13 cellular contexts compared by ENCODE assay signal in genomic region chr10:35129185-35129674, GRCh38. TPM values are rescaled to one million over a fixed set of nuclear protein-coding genes. Genes with fewer than 3 reads are reported as not detected.
DNase-seq lines count a peak whose midpoint lies in the region; ATAC-seq, FAIRE-seq and TF ChIP-seq lines count a peak whose summit lies in the region.
"Had no signal": no experiment of that assay in that cellular context is flagged by ENCODE, and none has a peak within 500 bp of the region (broad histone marks: within the 10 kb centered on the region; RNA-seq: fewer than 3 reads in every experiment).

No MANE protein-coding gene starts in this region.

- H3K4me3 ChIP-seq in GM23248, result no peak overlapping the region

- no peaks in the 10 kb centered on the region for H4K20me1 ChIP-seq in GM23248 (ENCODE audit: insufficient read depth)

- H3K9me2 ChIP-seq in GM23248 (ENCODE audit: insufficient read depth), result no peaks in the 10 kb centered on the region

- H3K36me3 Mint-ChIP-seq in T-helper 2 cell treated with Interferon-gamma antibody and Interleukin-4, amounts not matched to agents 5 μg/mL and 100 μg/mL, for 36 hours (ENCODE audit: low read depth), result peaks cover 12% of the 10 kb centered on the region
- H3K36me3 Mint-ChIP-seq in activated T-helper 17 cell treated with anti-CD3 and anti-CD28 coated beads, Interleukin-2, amount 50 U/mL, for 72 hours (ENCODE audit: low read depth), result peaks cover 29% of the 10 kb centered on the region
- no peaks in the 10 kb centered on the region for H3K36me3 Mint-ChIP-seq in natural killer cell

- no peak overlapping the region for H3K9ac ChIP-seq in GM23248
- H3K9ac ChIP-seq: KMS-11 had no signal

- peaks cover 36% of the 10 kb centered on the region for H3F3A ChIP-seq in GM23248 (ENCODE audit: insufficient read depth)

- H3K4me2 ChIP-seq in GM23248 (ENCODE audit: unreplicated experiment), result peak overlapping the region; percentile 81
- H3K4me2 ChIP-seq: KMS-11 had no signal

- TF ChIP-seq CTCF in natural killer cell (IDR thresholded peaks at IDR 0.05), result no peak

- peaks cover 61% of the 10 kb centered on the region for H3K4me1 Mint-ChIP-seq in T-helper 2 cell treated with Interferon-gamma antibody and Interleukin-4, amounts not matched to agents 5 μg/mL and 100 μg/mL, for 36 hours (ENCODE audit: low read depth)
- H3K4me1 Mint-ChIP-seq in activated T-helper 17 cell treated with anti-CD3 and anti-CD28 coated beads, Interleukin-2, amount 50 U/mL, for 72 hours, result peaks cover 45% of the 10 kb centered on the region
- peaks cover 39% of the 10 kb centered on the region in 2 donors for H3K4me1 Mint-ChIP-seq in natural killer cell

- H3K79me2 ChIP-seq in GM23248 (ENCODE audit: insufficient read depth), result peaks cover 43% of the 10 kb centered on the region

- H3K27ac Mint-ChIP-seq in T-helper 2 cell treated with Interferon-gamma antibody and Interleukin-4, amounts not matched to agents 5 μg/mL and 100 μg/mL, for 36 hours, result peak overlapping the region; percentile 89
- H3K27ac Mint-ChIP-seq in activated T-helper 17 cell treated with anti-CD3 and anti-CD28 coated beads, Interleukin-2, amount 50 U/mL, for 72 hours, result peak overlapping the region; percentile 96
- H3K27ac Mint-ChIP-seq in natural killer cell, result peak overlapping the region; percentile 97 to 98

- no peaks in the 10 kb centered on the region for H3K9me3 Mint-ChIP-seq in T-helper 2 cell treated with Interferon-gamma antibody and Interleukin-4, amounts not matched to agents 5 μg/mL and 100 μg/mL, for 36 hours
- no peaks in the 10 kb centered on the region for H3K9me3 Mint-ChIP-seq in activated T-helper 17 cell treated with anti-CD3 and anti-CD28 coated beads, Interleukin-2, amount 50 U/mL, for 72 hours
- no peaks in the 10 kb centered on the region for H3K9me3 Mint-ChIP-seq in natural killer cell

- intact Hi-C loops in natural killer cell (cut with micrococcal nuclease), result loop anchor here (2.0 to 10.0 kb wide), 2 partner anchors 20 to 516 kb away; partner anchors contain the start of gene FZD8

- H2AFZ ChIP-seq in GM23248, result no peak overlapping the region

- FAIRE-seq in RCC 7860 (lab: Jason Lieb, UNC), result no peak

- H3K27ac ChIP-seq in GM23248, result no peak overlapping the region
- H3K27ac ChIP-seq: KMS-11 had no signal

- H3K9me3 ChIP-seq in GM23248 (ENCODE audit: low read depth), result no peaks in the 10 kb centered on the region

- H3K4me3 Mint-ChIP-seq in T-helper 2 cell treated with Interferon-gamma antibody and Interleukin-4, amounts not matched to agents 5 μg/mL and 100 μg/mL, for 36 hours, result peak overlapping the region; percentile 91
- H3K4me3 Mint-ChIP-seq in activated T-helper 17 cell treated with anti-CD3 and anti-CD28 coated beads, Interleukin-2, amount 50 U/mL, for 72 hours, result peak overlapping the region; percentile 87
- H3K4me3 Mint-ChIP-seq in natural killer cell, result peak overlapping the region; percentile 93

- peaks cover 12% of the 10 kb centered on the region for H3K4me1 ChIP-seq in GM23248 (ENCODE audit: insufficient read depth)

- H3K27me3 ChIP-seq in GM23248 (replicated peaks; ENCODE audit: insufficient read depth), result no peaks in the 10 kb centered on the region

- DNase-seq in T-helper 2 cell treated with Interferon-gamma antibody and Interleukin-4, amounts not matched to agents 5 μg/mL and 100 μg/mL, for 36 hours (ENCODE audit: low spot score), result no peak
- DNase-seq in T-helper 2 cell, result no peak
- peak; percentile 8 for DNase-seq in GM23248
- no peak for DNase-seq in natural killer cell
- no peak for DNase-seq in NCI-H774 (lab: John Stamatoyannopoulos, UW)
- DNase-seq in RCC 7860 (ENCODE audit: low spot score), result no peak
- no peak for DNase-seq in NCI-H69 (lab: John Stamatoyannopoulos, UW)
- DNase-seq: left cardiac atrium; NCI-H187; nucleus accumbens; stimulated activated CD4-positive, alpha-beta T cell treated with anti-CD3 and anti-CD28 coated beads, Interleukin-12 subunit alpha, Interleukin-12 subunit beta, amount 100 ng/mL, for 4 hours had no signal

- 91 to 100% methylated on average over 1 of the region's 1 CpG for WGBS in GM23248 (ENCODE audit: low coverage in 1 of 2, low lambda C conversion rate in 2 of 2, missing lambda C conversion rate in 2 of 2), 2 experiments

- no peak for ATAC-seq in activated T-helper 17 cell treated with anti-CD3 and anti-CD28 coated beads, Interleukin-2, amount 50 U/mL, for 72 hours (replicated peaks)
- ATAC-seq in natural killer cell, result no peak
- ATAC-seq: left cardiac atrium had no signal

- in situ Hi-C loops in GM23248 (cut with MboI), result no loop called here

- H3K36me3 ChIP-seq in GM23248 (ENCODE audit: low read depth), result no peaks in the 10 kb centered on the region

- H3K27me3 Mint-ChIP-seq in T-helper 2 cell treated with Interferon-gamma antibody and Interleukin-4, amounts not matched to agents 5 μg/mL and 100 μg/mL, for 36 hours (ENCODE audit: low read depth), result no peaks in the 10 kb centered on the region
- H3K27me3 Mint-ChIP-seq in activated T-helper 17 cell treated with anti-CD3 and anti-CD28 coated beads, Interleukin-2, amount 50 U/mL, for 72 hours, result no peaks in the 10 kb centered on the region
- H3K27me3 Mint-ChIP-seq in natural killer cell (ENCODE audit: low read depth in 2 of 2), result no peaks in the 10 kb centered on the region

RNA-seq across cellular contexts. Expression of gene CREM, which starts 2.6 kb away (rescaled TPM):
- 13.3 and 14.9 TPM in 2 replicates for total RNA-seq in GM23248 (2014; rRNA removed; shearing (Covaris generic))
- polyA plus RNA-seq in GM23248 (2016; fragmentation: Nextera tagmentation; extraction: Ambion mirVana), result 32.0 and 34.0 TPM in 2 replicates
- total RNA-seq in activated T-helper 17 cell treated with anti-CD3 and anti-CD28 coated beads, Interleukin-2, amount 50 U/mL, for 72 hours, result 100 to 1,000 TPM; 126 to 150 TPM
- total RNA-seq in natural killer cell, result 10 to 100 TPM; 48.0 to 64.3 (median 54.6) TPM

RNA-seq across cellular contexts. Expression of gene CUL2, which starts 39.1 kb away (rescaled TPM):
- total RNA-seq in GM23248 (2014; rRNA removed; shearing (Covaris generic)), result 29.7 and 35.3 TPM in 2 replicates
- 50.5 and 52.1 TPM in 2 replicates for polyA plus RNA-seq in GM23248 (2016; fragmentation: Nextera tagmentation; extraction: Ambion mirVana)
- 10 to 100 TPM; 27.3 to 49.7 TPM for total RNA-seq in activated T-helper 17 cell treated with anti-CD3 and anti-CD28 coated beads, Interleukin-2, amount 50 U/mL, for 72 hours
- total RNA-seq in natural killer cell, result 10 to 100 TPM; 33.5 to 41.6 (median 41.3) TPM
